8 cellular contexts compared by ENCODE assay signal in genomic region chr3:129413271-129413670, GRCh38. TPM values are rescaled to one million over a fixed set of nuclear protein-coding genes. Genes with fewer than 3 reads are reported as not detected.
DNase-seq lines count a peak whose midpoint lies in the region; ATAC-seq, FAIRE-seq and TF ChIP-seq lines count a peak whose summit lies in the region.
"Not testable (repeated sequence)": the region's sequence is repeated elsewhere in the genome, so short reads cannot be mapped to it uniquely, and the experiment has no call there.
"Had no signal": no experiment of that assay in that cellular context is flagged by ENCODE, and none has a peak within 500 bp of the region (broad histone marks: within the 10 kb centered on the region; RNA-seq: fewer than 3 reads in every experiment).

No MANE protein-coding gene starts in this region.

- H3K27me3 Mint-ChIP-seq in astrocyte (ENCODE audit: low read depth, unreplicated experiment); mesothelial cell of epicardium (ENCODE audit: low read depth): not testable (repeated sequence)

- H3K27me3 ChIP-seq in BLaER1; IMR-90 (ENCODE audit: control insufficient read depth, insufficient read depth, low read length); astrocyte (ENCODE audit: insufficient read depth, low read length); smooth muscle cell (ENCODE audit: low read depth): not testable (repeated sequence)

- peak; percentile 5 for ATAC-seq in IMR-90 (ENCODE audit: low read depth)
- peak; percentile 4 for ATAC-seq in left lobe of liver

- not testable (repeated sequence) for TF ChIP-seq POLR2A in IMR-90 (IDR thresholded peaks at IDR 0.05; ENCODE audit: low read depth, low read length)

- peaks cover 40% of the 10 kb centered on the region for H3K9me1 ChIP-seq in IMR-90 (ENCODE audit: insufficient read depth, low read length)

- intact Hi-C loops in IMR-90 (cut with micrococcal nuclease); cardiac septum (cut with DNase I): not testable (repeated sequence)

- H3K4me3 ChIP-seq in BLaER1; IMR-90 (ENCODE audit: insufficient read depth, low read depth, low read length); astrocyte (ENCODE audit: insufficient read depth, low read depth, low read length); smooth muscle cell: not testable (repeated sequence)

- not testable (repeated sequence) for H2AK9ac ChIP-seq in IMR-90 (replicated peaks; ENCODE audit: low read depth, low read length, poor library complexity)

- H3K27ac ChIP-seq in BLaER1 = not testable (repeated sequence)
- H3K27ac ChIP-seq in IMR-90 (ENCODE audit: insufficient read depth, low read length) = peak overlapping the region; percentile 72
- H3K27ac ChIP-seq in astrocyte (ENCODE audit: low read depth, low read length) = peak overlapping the region; percentile 69
- peak overlapping the region; percentile 95 for H3K27ac ChIP-seq in smooth muscle cell (ENCODE audit: low read depth)

- H4K8ac ChIP-seq in IMR-90 (ENCODE audit: low read depth in 2 of 2, low read length in 2 of 2) = peak overlapping the region in 1 of 2 experiments; percentile 81; a peak in 3 of 4 replicates

- H4K5ac ChIP-seq in IMR-90 (ENCODE audit: low read depth, low read length) = not testable (repeated sequence)

- FAIRE-seq in astrocyte (lab: Jason Lieb, UNC) = not testable (repeated sequence)

- dilution Hi-C loops in IMR-90 (cut with HindIII; ENCODE audit: low sequenced_read_pairs, unreplicated experiment) = not testable (repeated sequence)

- not testable (repeated sequence) for H4K20me1 ChIP-seq in BLaER1; astrocyte (ENCODE audit: insufficient read depth, low read length); smooth muscle cell (ENCODE audit: low read depth)
- peaks cover 11% of the 10 kb centered on the region for H4K20me1 ChIP-seq in IMR-90 (ENCODE audit: insufficient read depth, low read length)

- BruUV-seq in IMR-90 (replicated peaks; lab: Mats Ljungman, UMichigan) = not testable (repeated sequence)

- not testable (repeated sequence) for DNase-seq in IMR-90; astrocyte (ENCODE audit: low read depth); left lobe of liver (ENCODE audit: low spot score); mesothelial cell of epicardium (ENCODE audit: low spot score in 2 of 2, unreplicated experiment in 2 of 2); smooth muscle cell (lab: John Stamatoyannopoulos, UW; ENCODE audit: unreplicated experiment)
- DNase-seq in cardiac septum (ENCODE audit: low spot score) = peak; percentile 63

- H4K91ac ChIP-seq in IMR-90 (ENCODE audit: insufficient read depth, low read depth, low read length) = peak overlapping the region; percentile 75

- H2BK15ac ChIP-seq in IMR-90 (ENCODE audit: low read depth, low read length) = peak overlapping the region; percentile 11; the same call in 1 of the 3 replicates

- not testable (repeated sequence) for H3K36me3 Mint-ChIP-seq in astrocyte (ENCODE audit: low read depth, unreplicated experiment); mesothelial cell of epicardium

- CTCF ChIA-PET in IMR-90 (lab: Yijun Ruan, JAX) = interaction anchor here (1.1 kb wide), 1 partner anchor 30 kb away, joined by 4 read pairs; no protein-coding TSS in a partner anchor

- H3K4me1 Mint-ChIP-seq in astrocyte (ENCODE audit: low read depth, unreplicated experiment) = peaks cover 24% of the 10 kb centered on the region
- peaks cover 27% of the 10 kb centered on the region for H3K4me1 Mint-ChIP-seq in mesothelial cell of epicardium

- no CpG with 5 or more reads among the region's 2 CpGs for WGBS in IMR-90 (ENCODE audit: extremely low coverage in 2 of 2, insufficient read length in 1 of 2), 2 experiments
- 16% methylated on average over 2 of the region's 2 CpGs for WGBS in smooth muscle cell (ENCODE audit: low lambda C conversion rate)

- H3K14ac ChIP-seq in IMR-90 (replicated peaks; ENCODE audit: low read depth, low read length) = peak overlapping the region; percentile 96; the same call in 1 of the 2 replicates

- H3K4me2 ChIP-seq in BLaER1 (peak overlapping the region; percentile 21), IMR-90 (ENCODE audit: low read depth, low read length) (peak overlapping the region; percentile 40; the same call in 1 of the 2 replicates), astrocyte (ENCODE audit: low read length) (peak overlapping the region; percentile 78), smooth muscle cell (peak overlapping the region; percentile 70)

- H2AFZ ChIP-seq in IMR-90 (replicated peaks; ENCODE audit: low read length, poor library complexity); astrocyte (ENCODE audit: low read depth, low read length); smooth muscle cell (ENCODE audit: low read depth): not testable (repeated sequence)

- H3K79me1 ChIP-seq in IMR-90 (ENCODE audit: low read depth in 1 of 2, low read length in 2 of 2) = not testable (repeated sequence)

- peak overlapping the region; percentile 91 for H2BK120ac ChIP-seq in IMR-90 (ENCODE audit: low read depth, low read length)

- not testable (repeated sequence) for H2AK5ac ChIP-seq in IMR-90 (ENCODE audit: low read depth, low read length)

- H3K4me1 ChIP-seq in BLaER1 = peaks cover 14% of the 10 kb centered on the region; the same call in 1 of the 2 replicates
- peaks cover 30% of the 10 kb centered on the region for H3K4me1 ChIP-seq in IMR-90 (ENCODE audit: control insufficient read depth, insufficient read depth, low read length)
- H3K4me1 ChIP-seq in astrocyte (ENCODE audit: insufficient read depth, low read length) = peaks cover 24% of the 10 kb centered on the region
- H3K4me1 ChIP-seq in smooth muscle cell (ENCODE audit: low read depth) = not testable (repeated sequence)

- peak overlapping the region; percentile 78; the same call in 1 of the 2 replicates for H3K18ac ChIP-seq in IMR-90 (ENCODE audit: low read depth, low read length)

- in situ Hi-C loops in IMR-90 (cut with MboI; ENCODE audit: low sequenced_read_pairs) = not testable (repeated sequence)

- H3K9ac ChIP-seq in BLaER1 = not testable (repeated sequence)
- H3K9ac ChIP-seq in IMR-90 (ENCODE audit: low read depth, low read length) (0 out of 2 replicates have a peak overlapping the region, but pooled peaks have one; percentile 35), astrocyte (ENCODE audit: low read length) (peak overlapping the region; percentile 23), smooth muscle cell (ENCODE audit: low read depth) (peak overlapping the region; percentile 66)

- H3K4me3 Mint-ChIP-seq in astrocyte (ENCODE audit: unreplicated experiment); mesothelial cell of epicardium: not testable (repeated sequence)

- not testable (repeated sequence) for H3K9me3 Mint-ChIP-seq in astrocyte (ENCODE audit: unreplicated experiment); mesothelial cell of epicardium

- not testable (repeated sequence) for H3K9me3 ChIP-seq in BLaER1; IMR-90 (ENCODE audit: control insufficient read depth, insufficient read depth, low read length); astrocyte (ENCODE audit: insufficient read depth, low read depth, low read length); smooth muscle cell (replicated peaks; ENCODE audit: low read depth)

- POLR2A ChIA-PET in IMR-90 (lab: Charles Lee; ENCODE audit: unreplicated experiment) = not testable (repeated sequence)

- peak overlapping the region; percentile 50; the same call in 1 of the 2 replicates for H3K23ac ChIP-seq in IMR-90 (ENCODE audit: low read depth, low read length)

- peak overlapping the region; percentile 68 for H2BK20ac ChIP-seq in IMR-90 (ENCODE audit: low read depth, low read length)

- H3K36me3 ChIP-seq in BLaER1; IMR-90 (ENCODE audit: control insufficient read depth, insufficient read depth, low read length); astrocyte (ENCODE audit: insufficient read depth, low read length); smooth muscle cell (ENCODE audit: low read depth): not testable (repeated sequence)

- peak overlapping the region; percentile 77 for H3K27ac Mint-ChIP-seq in astrocyte (ENCODE audit: unreplicated experiment)
- peak overlapping the region; percentile 94 for H3K27ac Mint-ChIP-seq in mesothelial cell of epicardium

- H3K79me2 ChIP-seq in astrocyte (ENCODE audit: insufficient read depth, low read length); smooth muscle cell (ENCODE audit: low read depth): not testable (repeated sequence)

- TF ChIP-seq CTCF in IMR-90 (conservative IDR thresholded peaks at IDR 0.05; ENCODE audit: low read depth, low read length); astrocyte (IDR thresholded peaks at IDR 0.05; ENCODE audit: insufficient read depth, low read depth, low read length); mesothelial cell of epicardium (IDR thresholded peaks at IDR 0.05; ENCODE audit: unreplicated experiment); smooth muscle cell (IDR thresholded peaks at IDR 0.05; ENCODE audit: borderline replicate concordance, insufficient read depth, poor library complexity, severe bottlenecking): not testable (repeated sequence)

- H3F3A ChIP-seq in smooth muscle cell (ENCODE audit: low read depth) = peaks cover 22% of the 10 kb centered on the region

- H3K4ac ChIP-seq in IMR-90 (ENCODE audit: low read depth, low read length) = peak overlapping the region; percentile 92

- 0 out of 2 replicates have a peak overlapping the region, but pooled peaks have one; percentile 26 for H3K56ac ChIP-seq in IMR-90 (ENCODE audit: extremely low read depth, insufficient read depth, low read length)

- H2BK5ac ChIP-seq in IMR-90 (ENCODE audit: low read depth, low read length, poor library complexity, severe bottlenecking) = peak overlapping the region; percentile 87

- TF ChIP-seq RAD21 in IMR-90 (IDR thresholded peaks at IDR 0.05; ENCODE audit: low read length) = not testable (repeated sequence)

RNA-seq across cellular contexts. Expression of gene EFCAB12, which starts 15.2 kb away (rescaled TPM):
- total RNA-seq in IMR-90 (2012; rRNA removed) = under 0.01 TPM in 2 replicates
- polyA plus RNA-seq in IMR-90 (2012; rRNA removed) = 0.09 and 0.17 TPM in 2 replicates
- polyA plus RNA-seq in IMR-90 (2012; cell fraction: cytosol; rRNA removed) = 0.02 and 0.04 TPM in 2 replicates
- 0.41 and 0.62 TPM in 2 replicates for polyA plus RNA-seq in IMR-90 (2012; cell fraction: nucleus; rRNA removed; ENCODE audit: low replicate concordance)
- 0.14 and 0.26 TPM in 2 replicates for total RNA-seq in astrocyte
- 0.16 TPM for total RNA-seq in cardiac septum
- total RNA-seq in left lobe of liver = 0.40 TPM
- total RNA-seq in mesothelial cell of epicardium = 0.74 to 1.1 TPM (median 0.80 TPM) in 3 replicates
- 0.09 and 0.76 TPM in 2 replicates for total RNA-seq in smooth muscle cell
- polyA plus RNA-seq in smooth muscle cell = 0.90 TPM in 1 of 2 replicates, not detected in the other
- total RNA-seq: HT1080 had no signal

RNA-seq across cellular contexts. Expression of gene MBD4, which starts 26.5 kb away (rescaled TPM):
- 13.8 and 22.2 TPM in 2 replicates for total RNA-seq in IMR-90 (2012; rRNA removed)
- polyA plus RNA-seq in IMR-90 (2012; rRNA removed) = 14.9 and 15.0 TPM in 2 replicates
- polyA plus RNA-seq in IMR-90 (2012; cell fraction: cytosol; rRNA removed) = 6.9 and 10.6 TPM in 2 replicates
- polyA plus RNA-seq in IMR-90 (2012; cell fraction: nucleus; rRNA removed; ENCODE audit: low replicate concordance) = 30.3 and 65.5 TPM in 2 replicates
- total RNA-seq in astrocyte = 22.3 and 22.8 TPM in 2 replicates
- total RNA-seq in cardiac septum = 18.2 TPM
- 16.5 TPM for total RNA-seq in left lobe of liver
- total RNA-seq in mesothelial cell of epicardium = 26.6 to 27.1 TPM (median 26.6 TPM) in 3 replicates
- 23.1 and 28.9 TPM in 2 replicates for total RNA-seq in smooth muscle cell
- 26.5 and 26.8 TPM in 2 replicates for polyA plus RNA-seq in smooth muscle cell

RNA-seq across cellular contexts. Expression of gene IFT122, which starts 26.8 kb away (rescaled TPM):
- 27.2 and 28.0 TPM in 2 replicates for total RNA-seq in IMR-90 (2012; rRNA removed)
- 16.8 and 17.1 TPM in 2 replicates for polyA plus RNA-seq in IMR-90 (2012; rRNA removed)
- polyA plus RNA-seq in IMR-90 (2012; cell fraction: cytosol; rRNA removed) = 12.3 and 16.3 TPM in 2 replicates
- 63.8 and 113 TPM in 2 replicates for polyA plus RNA-seq in IMR-90 (2012; cell fraction: nucleus; rRNA removed; ENCODE audit: low replicate concordance)
- 17.7 and 19.9 TPM in 2 replicates for total RNA-seq in astrocyte
- total RNA-seq in cardiac septum = 11.0 TPM
- total RNA-seq in left lobe of liver = 11.0 TPM
- 41.9 to 48.0 TPM (median 45.8 TPM) in 3 replicates for total RNA-seq in mesothelial cell of epicardium
- total RNA-seq in smooth muscle cell = 17.3 and 17.4 TPM in 2 replicates
- 13.2 and 13.4 TPM in 2 replicates for polyA plus RNA-seq in smooth muscle cell

Comparison
In these comparisons a context has a peak if more than half of its experiments do, and no peak if none do; other contexts are left out.
1. H3K4me2 ChIP-seq: peak in every context shown above with its lines; median percentile 78 in astrocyte; 70 in smooth muscle cell; 40 in IMR-90; 21 in BLaER1.